In the genomic region with DNA sequence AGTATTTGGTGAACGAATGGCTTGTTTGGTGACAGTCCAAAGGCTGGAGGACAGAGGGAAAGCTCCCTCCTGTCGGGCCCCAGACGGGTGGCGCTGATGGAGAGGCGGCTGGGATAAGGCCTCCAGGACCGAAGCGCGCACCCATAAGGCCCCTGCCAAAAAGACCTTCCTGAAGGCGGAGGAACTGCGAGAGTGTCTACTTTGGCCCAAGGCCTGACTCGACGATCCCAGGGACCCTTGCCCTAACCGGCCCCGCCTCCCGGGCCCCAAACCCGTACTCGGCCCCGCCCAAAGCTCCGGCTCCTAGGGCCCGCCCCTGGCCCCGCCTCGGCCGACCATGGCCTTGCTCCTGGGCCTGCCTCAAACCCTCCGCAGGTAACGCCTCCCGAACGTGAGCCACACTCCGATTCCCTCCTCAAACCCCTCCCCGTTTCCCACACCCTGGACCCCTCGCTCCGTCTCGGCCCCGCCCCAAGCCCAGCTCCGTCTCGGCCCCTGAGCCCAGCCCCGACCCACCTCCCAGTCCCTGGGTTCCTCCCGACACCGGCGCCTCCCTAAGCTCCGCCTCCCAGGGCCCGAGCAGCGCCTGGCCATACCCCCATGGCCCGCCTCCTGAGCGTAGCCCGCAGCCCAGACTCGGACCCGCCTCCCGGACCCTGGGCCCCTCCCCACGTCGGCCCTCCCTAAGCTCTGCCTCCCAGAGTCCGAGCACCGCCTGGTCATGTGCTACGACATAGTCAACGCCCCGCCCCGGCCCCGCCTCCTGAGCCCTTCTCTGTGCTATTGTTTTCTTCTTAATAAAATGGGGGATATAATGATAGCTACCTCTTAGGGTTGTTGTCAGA, we compare ENCODE assay signal across 8 cellular contexts.
DNase-seq lines count a peak whose midpoint lies in the region; ATAC-seq, FAIRE-seq and TF ChIP-seq lines count a peak whose summit lies in the region.

No MANE protein-coding gene starts in this region.

- H3K27me3 ChIP-seq in brain microvascular endothelial cell (replicated peaks) (no peaks in the 10 kb centered on the region), sigmoid colon (no peaks in the 10 kb centered on the region), SJCRH30 (no peaks in the 10 kb centered on the region)

- TF ChIP-seq POLR2A in GM12891 (IDR thresholded peaks at IDR 0.05; ENCODE audit: low read depth, low read length) (no peak), sigmoid colon (IDR thresholded peaks at IDR 0.05) (no peak)

- WGBS in sigmoid colon, 2 donors, result 1 to 2% methylated on average over 57 of the region's 57 CpGs

- FAIRE-seq in GM12891 (lab: Jason Lieb, UNC), result no peak

- in situ Hi-C loops in brain microvascular endothelial cell (cut with HindIII; ENCODE audit: low pct_ligation_motif_present, low sequenced_read_pairs), result no loop called here

- H3K4me3 ChIP-seq in brain microvascular endothelial cell (ENCODE audit: low read depth, low read length) (peak overlapping the region; percentile 38), iPS-11a (ENCODE audit: low read depth, low read length) (peak overlapping the region; percentile 36), sigmoid colon (peak overlapping the region; percentile 41 to 59 (median 57)), SJCRH30 (no peak overlapping the region)

- TF ChIP-seq CTCF in brain microvascular endothelial cell (IDR thresholded peaks at IDR 0.05; ENCODE audit: low read depth, low read length, missing control alignments) (no peak), sigmoid colon (IDR thresholded peaks at IDR 0.05) (no peak)

- H3K36me3 ChIP-seq in brain microvascular endothelial cell (replicated peaks) (no peaks in the 10 kb centered on the region), sigmoid colon (no peaks in the 10 kb centered on the region), SJCRH30 (no peaks in the 10 kb centered on the region)

- H3K4me1 ChIP-seq in sigmoid colon (no peaks in the 10 kb centered on the region), SJCRH30 (no peaks in the 10 kb centered on the region)

- H3K9me3 ChIP-seq in sigmoid colon (no peaks in the 10 kb centered on the region), SJCRH30 (replicated peaks) (no peaks in the 10 kb centered on the region)

- DNase-seq in GM12891 (ENCODE audit: insufficient read length, low spot score) (peak; percentile 74), NCI-H146 treated with DMSO at 0.1 percent for 48 hours (lab: John Stamatoyannopoulos, UW; ENCODE audit: unreplicated experiment) (peak; percentile 81), UCSD-AML1 (lab: John Stamatoyannopoulos, UW; ENCODE audit: unreplicated experiment) (peak; percentile 95), brain microvascular endothelial cell (peak; percentile 89), sigmoid colon (peak; percentile 98), SJCRH30 (no peak)

- H3K27ac ChIP-seq in brain microvascular endothelial cell, result no peak overlapping the region
- H3K27ac ChIP-seq in sigmoid colon, result peak overlapping the region; percentile 78 to 84 (median 82)
- no peak overlapping the region for H3K27ac ChIP-seq in SJCRH30

- TF ChIP-seq EP300 in sigmoid colon (IDR thresholded peaks at IDR 0.05), result no peak

- peak; percentile 100 for ATAC-seq in HG02840 (IDR thresholded peaks at IDR 0.05; ENCODE audit: low FRiP score, unreplicated experiment)

- intact Hi-C loops in sigmoid colon (cut with DNase I), result loop anchor here (5.0 kb wide), 2 partner anchors 326 to 371 kb away; no protein-coding TSS in a partner anchor

TF ChIP-seq in GM12891, 5 proteins besides CTCF, POLR2A, EP300 and RAD21:
- no peak for TF ChIP-seq POLR2AphosphoS5 (IDR thresholded peaks at IDR 0.05; ENCODE audit: low read depth, low read length)
- TF ChIP-seq PAX5 (IDR thresholded peaks at IDR 0.05; ENCODE audit: insufficient read depth, low read length, severe bottlenecking), result no peak
TF ChIP-seq in GM12891: peak in this region for 0.

Comparison
In these comparisons a context has a peak if more than half of its experiments do, and no peak if none do; other contexts are left out.
1. DNase-seq: peak in GM12891 (single experiment), NCI-H146 treated with DMSO at 0.1 percent for 48 hours (single experiment), UCSD-AML1 (single experiment), brain microvascular endothelial cell (single experiment) and sigmoid colon (single experiment); none in SJCRH30 (0 of 2).
2. H3K27ac ChIP-seq: peak in sigmoid colon (4 of 4); none in brain microvascular endothelial cell (single experiment) and SJCRH30 (single experiment).